ENCODE assay signal across 21 cellular contexts in the genomic region with DNA sequence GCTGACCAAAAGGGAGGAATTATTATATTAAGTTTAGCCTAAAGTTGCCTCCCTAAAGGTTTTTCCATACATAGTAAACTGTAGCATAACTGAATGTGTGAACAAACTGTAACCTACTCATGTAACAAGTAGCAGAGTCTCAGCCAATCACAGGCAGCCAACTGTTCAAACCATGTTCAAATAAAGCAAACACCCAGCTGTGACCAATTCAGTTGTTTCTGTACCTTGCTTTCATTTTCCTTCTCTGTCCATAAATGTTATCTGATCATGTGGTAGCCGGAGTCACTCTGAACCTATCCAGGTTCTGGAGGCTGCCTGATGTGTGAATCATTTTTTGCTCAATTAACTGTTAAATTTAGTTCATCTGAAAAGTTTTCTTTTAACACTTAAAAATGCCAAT.
DNase-seq lines count a peak whose midpoint lies in the region; ATAC-seq, FAIRE-seq and TF ChIP-seq lines count a peak whose summit lies in the region.
"Had no signal": no experiment of that assay in that cellular context is flagged by ENCODE, and none has a peak within 500 bp of the region (broad histone marks: within the 10 kb centered on the region; RNA-seq: fewer than 3 reads in every experiment).

No MANE protein-coding gene starts in this region.

- H2BK15ac ChIP-seq in mesendoderm (replicated peaks; ENCODE audit: low read depth): no peak overlapping the region

- no peak overlapping the region for H2AK5ac ChIP-seq in mesendoderm (ENCODE audit: low read length)

- ATAC-seq in HG02884 (IDR thresholded peaks at IDR 0.05; ENCODE audit: unreplicated experiment): no peak
- ATAC-seq: activated CD4-positive, CD25-positive, alpha-beta regulatory T cell treated with anti-CD3 and anti-CD28 coated beads, Interleukin-2, amount 50 U/mL, for 24 hours; left ventricle myocardium superior; right cardiac atrium; SK-N-SH treated with all-trans-retinoic acid at 6 μM for 48 hours had no signal

- H3K4ac ChIP-seq in mesendoderm (ENCODE audit: low read depth, low read length): no peak overlapping the region

- no peaks in the 10 kb centered on the region for H3K36me3 ChIP-seq in MM.1S (replicated peaks; ENCODE audit: insufficient read depth, low read length)
- H3K36me3 ChIP-seq in bronchial epithelial cell (ENCODE audit: control insufficient read depth, insufficient read depth, low read length): no peaks in the 10 kb centered on the region
- no peaks in the 10 kb centered on the region for H3K36me3 ChIP-seq in hepatocyte (replicated peaks; ENCODE audit: insufficient read depth, low read depth)
- H3K36me3 ChIP-seq in mesendoderm (ENCODE audit: control insufficient read depth, insufficient read depth, low read length): no peaks in the 10 kb centered on the region

- H3K4me2 ChIP-seq in MM.1S (ENCODE audit: low read depth, low read length) (no peak overlapping the region), hepatocyte (no peak overlapping the region), mesendoderm (ENCODE audit: low read length) (no peak overlapping the region)

- no peaks in the 10 kb centered on the region for H3K9me2 ChIP-seq in MM.1S (replicated peaks; ENCODE audit: insufficient read depth, low read length)
- no peaks in the 10 kb centered on the region for H3K9me2 ChIP-seq in hepatocyte (replicated peaks; ENCODE audit: insufficient read depth)

- FAIRE-seq in bronchial epithelial cell (lab: Jason Lieb, UNC): no peak
- FAIRE-seq in HTR-8/SVneo (lab: Jason Lieb, UNC): no peak
- FAIRE-seq: GM18507 had no signal

- H3K56ac ChIP-seq in mesendoderm (ENCODE audit: low read length): no peak overlapping the region

- no peak overlapping the region for H2AFZ ChIP-seq in MM.1S (ENCODE audit: low read length)
- H2AFZ ChIP-seq in hepatocyte: no peak overlapping the region

- no peaks in the 10 kb centered on the region for H3K27me3 ChIP-seq in MM.1S (replicated peaks; ENCODE audit: insufficient read depth, low read length)
- H3K27me3 ChIP-seq in bronchial epithelial cell (ENCODE audit: control insufficient read depth, insufficient read depth, low read length): no peaks in the 10 kb centered on the region
- H3K27me3 ChIP-seq in hepatocyte: no peaks in the 10 kb centered on the region
- no peaks in the 10 kb centered on the region for H3K27me3 ChIP-seq in mesendoderm (ENCODE audit: insufficient read depth, low read length, poor library complexity)
- H3K27me3 ChIP-seq: testis had no signal

- no peak overlapping the region for H3K27ac ChIP-seq in MM.1S (ENCODE audit: low read length)
- H3K27ac ChIP-seq in hepatocyte: no peak overlapping the region
- no peak overlapping the region for H3K27ac ChIP-seq in mesendoderm (ENCODE audit: low read depth, low read length)
- no peak overlapping the region for H3K27ac ChIP-seq in substantia nigra (ENCODE audit: low read depth, low read length, poor library complexity, severe bottlenecking)
- H3K27ac ChIP-seq: coronary artery, testis had no signal

- H4K5ac ChIP-seq in mesendoderm (ENCODE audit: low read length): no peak overlapping the region

- DNase-seq in DMS53 treated with DMSO at 0.1 percent for 48 hours (lab: John Stamatoyannopoulos, UW; ENCODE audit: unreplicated experiment) (peak; percentile 44), MM.1S (peak; percentile 11), bronchial epithelial cell (ENCODE audit: low read depth) (peak; percentile 47), hepatocyte (ENCODE audit: low spot score) (peak; percentile 26), HTR-8/SVneo (ENCODE audit: insufficient read length, low spot score) (no peak), mesendoderm (no peak), substantia nigra (lab: John Stamatoyannopoulos, UW) (no peak)
- DNase-seq: activated T-cell treated with anti-CD3 and anti-CD28 coated beads, Interleukin-2, amount 50 U/mL, for 48 hours; CD4-positive, alpha-beta T cell; DMS79 treated with DMSO at 0.1 percent for 48 hours; left ventricle myocardium superior; NCI-H1436 treated with DMSO at 0.1 percent for 48 hours; occipital lobe; right cardiac atrium; T1000; testis had no signal

- no peak overlapping the region for H3K23ac ChIP-seq in mesendoderm (ENCODE audit: low read length)

- no peak overlapping the region for H3K4me3 ChIP-seq in MM.1S (ENCODE audit: low read length)
- no peak overlapping the region for H3K4me3 ChIP-seq in bronchial epithelial cell (ENCODE audit: low read depth, low read length)
- no peak overlapping the region for H3K4me3 ChIP-seq in hepatocyte
- no peak overlapping the region for H3K4me3 ChIP-seq in mesendoderm (ENCODE audit: low read length)
- H3K4me3 ChIP-seq: coronary artery, testis had no signal

- TF ChIP-seq CTCF in MM.1S (IDR thresholded peaks at IDR 0.05; ENCODE audit: low read length) (no peak), bronchial epithelial cell (IDR thresholded peaks at IDR 0.05; ENCODE audit: insufficient read depth, low read length, severe bottlenecking) (no peak), hepatocyte (IDR thresholded peaks at IDR 0.05; ENCODE audit: poor library complexity) (no peak)

- H3K18ac ChIP-seq in mesendoderm (ENCODE audit: low read length): no peak overlapping the region

- no peaks in the 10 kb centered on the region for H3K79me1 ChIP-seq in mesendoderm (ENCODE audit: low read length)

- H3K9me3 ChIP-seq in MM.1S (replicated peaks; ENCODE audit: insufficient read depth, low read length): no peaks in the 10 kb centered on the region
- no peaks in the 10 kb centered on the region for H3K9me3 ChIP-seq in hepatocyte (ENCODE audit: low read depth)
- H3K9me3 ChIP-seq: testis had no signal

- no peak overlapping the region for H3K9ac ChIP-seq in MM.1S (ENCODE audit: low read length)
- no peak overlapping the region for H3K9ac ChIP-seq in mesendoderm (ENCODE audit: low read length)

- H3K4me1 ChIP-seq in MM.1S (ENCODE audit: low read length) (no peaks in the 10 kb centered on the region), hepatocyte (ENCODE audit: insufficient read depth) (no peaks in the 10 kb centered on the region), mesendoderm (ENCODE audit: control insufficient read depth, low read depth, low read length) (no peaks in the 10 kb centered on the region)
- H3K4me1 ChIP-seq: testis had no signal

- no peaks in the 10 kb centered on the region for H3K79me2 ChIP-seq in MM.1S (ENCODE audit: low read length)
- H3K79me2 ChIP-seq in hepatocyte: no peaks in the 10 kb centered on the region
- H3K79me2 ChIP-seq in mesendoderm (ENCODE audit: control insufficient read depth, insufficient read depth, low read length): no peaks in the 10 kb centered on the region

- H4K20me1 ChIP-seq in MM.1S (ENCODE audit: insufficient read depth, low read length) (no peaks in the 10 kb centered on the region), hepatocyte (ENCODE audit: insufficient read depth, poor library complexity, severe bottlenecking) (no peaks in the 10 kb centered on the region)

- H3F3A ChIP-seq in MM.1S (ENCODE audit: insufficient read depth, low read length): no peaks in the 10 kb centered on the region

- H2BK5ac ChIP-seq in mesendoderm (ENCODE audit: low read length): no peak overlapping the region

- H4K8ac ChIP-seq in mesendoderm (ENCODE audit: low read depth, low read length): no peak overlapping the region

- 53% methylated on average over 1 of the region's 1 CpG for WGBS in hepatocyte (ENCODE audit: low lambda C conversion rate, missing lambda C conversion rate)
- no CpG with 5 or more reads among the region's 1 CpG for WGBS in mesendoderm (ENCODE audit: extremely low coverage, insufficient coverage, low lambda C conversion rate)

- no peak overlapping the region for H2BK120ac ChIP-seq in mesendoderm (ENCODE audit: low read depth, low read length)

Comparison
In these comparisons a context has a peak if more than half of its experiments do, and no peak if none do; other contexts are left out.
1. DNase-seq: peak in DMS53 treated with DMSO at 0.1 percent for 48 hours (single experiment), MM.1S (single experiment), bronchial epithelial cell (single experiment) and hepatocyte (single experiment); none in HTR-8/SVneo (single experiment), mesendoderm (single experiment) and substantia nigra (0 of 49).